8 cellular contexts compared by ENCODE assay signal in genomic region chr15:76335129-76335850, GRCh38. TPM values are rescaled to one million over a fixed set of nuclear protein-coding genes. Genes with fewer than 3 reads are reported as not detected.
A peak's percentile ranks its signal among the peaks of the same experiment; 100 is the strongest.
DNase-seq lines count a peak whose midpoint lies in the region; ATAC-seq and TF ChIP-seq lines count a peak whose summit lies in the region.

No MANE protein-coding gene starts in this region.

- no peak for TF ChIP-seq CTCF in fibroblast of pulmonary artery (IDR thresholded peaks at IDR 0.05; ENCODE audit: low read length, missing control alignments)
- no peak for TF ChIP-seq CTCF in smooth muscle cell (IDR thresholded peaks at IDR 0.05; ENCODE audit: borderline replicate concordance, insufficient read depth, poor library complexity, severe bottlenecking)

- H2AFZ ChIP-seq in smooth muscle cell (ENCODE audit: low read depth): peak overlapping the region; percentile 33

- H3F3A ChIP-seq in smooth muscle cell (ENCODE audit: low read depth): no peaks in the 10 kb centered on the region

- H3K4me1 ChIP-seq in SJSA1 (replicated peaks): peaks cover 14% of the 10 kb centered on the region
- H3K4me1 ChIP-seq in smooth muscle cell (ENCODE audit: low read depth): peaks cover 31% of the 10 kb centered on the region

- H3K36me3 ChIP-seq in SJSA1 (no peaks in the 10 kb centered on the region), smooth muscle cell (ENCODE audit: low read depth) (no peaks in the 10 kb centered on the region)

- H3K27ac ChIP-seq in SJSA1 (no peak overlapping the region; the same call in 1 of the 2 replicates), smooth muscle cell (ENCODE audit: low read depth) (no peak overlapping the region)

- H3K4me3 ChIP-seq in SJSA1 (peak overlapping the region; percentile 43), fibroblast of pulmonary artery (replicated peaks; ENCODE audit: low read depth, low read length) (peak overlapping the region; percentile 51), smooth muscle cell (peak overlapping the region; percentile 45)

- H3K9me3 ChIP-seq in SJSA1 (replicated peaks): no peaks in the 10 kb centered on the region
- H3K9me3 ChIP-seq in smooth muscle cell (replicated peaks; ENCODE audit: low read depth): no peaks in the 10 kb centered on the region

- peaks cover 16% of the 10 kb centered on the region for H4K20me1 ChIP-seq in smooth muscle cell (ENCODE audit: low read depth)

- ATAC-seq in GM21825 (IDR thresholded peaks at IDR 0.05; ENCODE audit: unreplicated experiment): no peak

- H3K4me2 ChIP-seq in smooth muscle cell: peak overlapping the region; percentile 88

- WGBS in smooth muscle cell (ENCODE audit: low lambda C conversion rate): 10% methylated on average over 45 of the region's 45 CpGs

- no peaks in the 10 kb centered on the region for H3K79me2 ChIP-seq in smooth muscle cell (ENCODE audit: low read depth)

- DNase-seq in NCI-H2227 (lab: John Stamatoyannopoulos, UW; ENCODE audit: unreplicated experiment) (peak; percentile 33), NCI-H2227 treated with DMSO at 0.1 percent for 48 hours (lab: John Stamatoyannopoulos, UW) (no peak), SJSA1 (ENCODE audit: low read depth in 1 of 2, low spot score in 2 of 2) (peak in 1 of 2 experiments; percentile 34), fibroblast of pulmonary artery (ENCODE audit: low read depth) (no peak), smooth muscle cell (lab: John Stamatoyannopoulos, UW; ENCODE audit: unreplicated experiment) (no peak), NCI-H345 treated with DMSO at 0.1 percent for 48 hours (lab: John Stamatoyannopoulos, UW; ENCODE audit: unreplicated experiment) (no peak), EL (no peak)

- peaks cover 13% of the 10 kb centered on the region for H3K27me3 ChIP-seq in SJSA1 (replicated peaks)
- peaks cover 80% of the 10 kb centered on the region for H3K27me3 ChIP-seq in smooth muscle cell (ENCODE audit: low read depth)

- no peak overlapping the region for H3K9ac ChIP-seq in smooth muscle cell (ENCODE audit: low read depth)

RNA-seq across cellular contexts. Expression of gene ISL2, which starts 1.3 kb away (rescaled TPM):
- total RNA-seq in SJSA1 (2014; rRNA removed; shearing (Covaris generic)): 3.0 and 4.0 TPM in 2 replicates
- 0.22 and 0.45 TPM in 2 replicates for total RNA-seq in smooth muscle cell
- 0.35 TPM in 1 of 2 replicates, not detected in the other for polyA plus RNA-seq in smooth muscle cell

RNA-seq across cellular contexts. Expression of gene ETFA, which starts 24.0 kb away (rescaled TPM):
- total RNA-seq in SJSA1 (2014; rRNA removed; shearing (Covaris generic)): 125 and 203 TPM in 2 replicates
- total RNA-seq in smooth muscle cell: 79.4 and 98.0 TPM in 2 replicates
- 110 and 119 TPM in 2 replicates for polyA plus RNA-seq in smooth muscle cell
